ENCODE assay signal across 8 cellular contexts in the genomic region with DNA sequence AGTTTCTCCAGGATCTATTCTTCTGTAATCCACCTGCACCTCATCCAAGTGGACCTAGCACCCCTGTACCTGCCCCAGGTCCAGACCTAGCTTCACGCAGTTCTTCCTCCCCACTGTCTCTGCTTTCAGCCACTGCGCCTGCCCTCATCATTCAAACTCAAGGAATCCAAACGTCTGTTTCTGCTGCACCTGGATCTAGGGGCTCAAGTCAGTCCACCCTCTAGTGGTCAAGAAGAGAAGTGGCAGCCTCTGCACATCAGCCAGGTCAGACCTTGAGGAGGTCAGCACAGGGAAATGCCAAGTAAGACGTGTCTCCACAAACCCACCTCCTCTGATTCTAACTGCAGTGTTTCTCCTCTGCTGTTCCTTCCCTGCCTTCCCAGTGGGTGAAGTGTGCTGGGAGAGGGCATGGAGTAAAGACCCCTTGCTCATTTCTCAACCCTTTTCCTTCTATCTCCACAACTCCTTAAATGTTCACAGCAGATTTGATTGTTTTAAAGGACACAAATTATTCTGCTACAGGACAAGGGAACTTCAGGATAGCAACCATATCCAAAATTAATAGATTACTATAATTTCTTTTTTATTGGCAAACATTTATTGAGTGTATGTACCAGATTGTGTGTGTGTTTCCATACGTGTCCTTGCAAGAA. TPM values are rescaled to one million over a fixed set of nuclear protein-coding genes. Genes with fewer than 3 reads are reported as not detected.
DNase-seq lines count a peak whose midpoint lies in the region; ATAC-seq and TF ChIP-seq lines count a peak whose summit lies in the region.

No MANE protein-coding gene starts in this region.

- H3K4me1 ChIP-seq in MM.1S (ENCODE audit: low read length) (no peaks in the 10 kb centered on the region), SK-N-SH (ENCODE audit: control insufficient read depth in 1 of 2, insufficient read depth in 2 of 2, low read depth in 1 of 2, low read length in 1 of 2) (peaks cover 0 to 7% of the 10 kb centered on the region in 2 experiments; a peak in 2 of 4 replicates), body of pancreas (peaks cover 4% of the 10 kb centered on the region)

- H3K36me3 Mint-ChIP-seq in stimulated activated memory B cell treated with anti-CD40 and anti-IgM and Interleukin-4, amounts not matched to agents 10 μg/mL and 1 μg/mL and 100 μg/mL, for 72 hours: no peaks in the 10 kb centered on the region

- intact Hi-C loops in body of pancreas (cut with DNase I): loop anchor here (10.0 kb wide), 1 partner anchor 223 kb away; no protein-coding TSS in a partner anchor

- H3K4me3 ChIP-seq in AG04450 (ENCODE audit: low read depth, low read length) (no peak overlapping the region), MM.1S (ENCODE audit: low read length) (no peak overlapping the region), SK-N-SH (ENCODE audit: low read depth in 2 of 2, low read length in 1 of 2) (no peak overlapping the region; a peak in 1 of 4 replicates), body of pancreas (no peak overlapping the region)

- no peak overlapping the region for H3K4me3 Mint-ChIP-seq in stimulated activated memory B cell treated with anti-CD40 and anti-IgM and Interleukin-4, amounts not matched to agents 10 μg/mL and 1 μg/mL and 100 μg/mL, for 72 hours

- H3K9ac ChIP-seq in MM.1S (ENCODE audit: low read length) (no peak overlapping the region), SK-N-SH (no peak overlapping the region)

- POLR2A ChIA-PET in AG04450 (lab: Yijun Ruan, JAX): no interaction called here
- POLR2A ChIA-PET in SK-N-SH (lab: Yijun Ruan, JAX): no interaction called here

- peaks cover 50% of the 10 kb centered on the region for H3K27me3 Mint-ChIP-seq in stimulated activated memory B cell treated with anti-CD40 and anti-IgM and Interleukin-4, amounts not matched to agents 10 μg/mL and 1 μg/mL and 100 μg/mL, for 72 hours

- H3K27me3 ChIP-seq in AG04450 (ENCODE audit: control insufficient read depth, insufficient read depth, low read length): no peaks in the 10 kb centered on the region
- H3K27me3 ChIP-seq in MM.1S (replicated peaks; ENCODE audit: insufficient read depth, low read length): no peaks in the 10 kb centered on the region
- H3K27me3 ChIP-seq in SK-N-SH (ENCODE audit: insufficient read depth): no peaks in the 10 kb centered on the region
- no peaks in the 10 kb centered on the region for H3K27me3 ChIP-seq in body of pancreas

- peak; percentile 98 for TF ChIP-seq CTCF in AG04450 (IDR thresholded peaks at IDR 0.05; ENCODE audit: low read depth, low read length)
- TF ChIP-seq CTCF in GM13976 (IDR thresholded peaks at IDR 0.05; ENCODE audit: borderline replicate concordance, control extremely low read depth, extremely low read depth, insufficient read depth, missing control alignments): peak; percentile 95
- peak; percentile 93 for TF ChIP-seq CTCF in MM.1S (IDR thresholded peaks at IDR 0.05; ENCODE audit: low read length)
- TF ChIP-seq CTCF in SK-N-SH (IDR thresholded peaks at IDR 0.05): peak; percentile 89
- TF ChIP-seq CTCF in body of pancreas (IDR thresholded peaks at IDR 0.05): peak; percentile 81 to 90 (median 88)

- peak; percentile 97 for ATAC-seq in HG02588 (IDR thresholded peaks at IDR 0.05; ENCODE audit: unreplicated experiment)
- ATAC-seq in body of pancreas: peak; percentile 80
- ATAC-seq in stimulated activated memory B cell treated with anti-CD40 and anti-IgM and Interleukin-4, amounts not matched to agents 10 μg/mL and 1 μg/mL and 100 μg/mL, for 72 hours: peak; percentile 75

- CTCF ChIA-PET in AG04450 (lab: Charles Lee): interaction anchor here (0.6 to 3.1 kb wide), 38 partner anchors 10 to 352 kb away, joined by 3 to 14 read pairs (median 4); no protein-coding TSS in a partner anchor
- CTCF ChIA-PET in SK-N-SH (lab: Yijun Ruan, JAX): interaction anchor here (0.6 to 3.9 kb wide), 29 partner anchors 8 to 356 kb away, joined by 3 to 24 read pairs (median 4); a partner anchor contains a TSS

- no peak for DNase-seq in AG04450 (ENCODE audit: low read depth, low spot score)
- peak; percentile 68 for DNase-seq in GM13976 (ENCODE audit: low spot score)
- peak; percentile 72 for DNase-seq in MM.1S
- DNase-seq in SK-N-SH: peak; percentile 73
- DNase-seq in body of pancreas: peak; percentile 53 to 64 (median 56)
- DNase-seq in iris pigment epithelial cell (ENCODE audit: low read depth): peak; percentile 59

- H3K9me2 ChIP-seq in MM.1S (replicated peaks; ENCODE audit: insufficient read depth, low read length) (no peaks in the 10 kb centered on the region), SK-N-SH (no peaks in the 10 kb centered on the region)

- H3K36me3 ChIP-seq in MM.1S (replicated peaks; ENCODE audit: insufficient read depth, low read length) (no peaks in the 10 kb centered on the region), SK-N-SH (replicated peaks in 1 of 2; ENCODE audit: control insufficient read depth in 1 of 2, insufficient read depth in 2 of 2, low read length in 1 of 2) (no peaks in the 10 kb centered on the region), body of pancreas (replicated peaks in 1 of 2; ENCODE audit: insufficient read depth in 1 of 2, low read depth in 2 of 2) (no peaks in the 10 kb centered on the region)

- TF ChIP-seq RAD21 in SK-N-SH (IDR thresholded peaks at IDR 0.05; ENCODE audit: low read length): peak; percentile 82

- H2AFZ ChIP-seq in MM.1S (ENCODE audit: low read length) (no peak overlapping the region), SK-N-SH (ENCODE audit: low read depth) (no peak overlapping the region)

- no peaks in the 10 kb centered on the region for H3K4me1 Mint-ChIP-seq in stimulated activated memory B cell treated with anti-CD40 and anti-IgM and Interleukin-4, amounts not matched to agents 10 μg/mL and 1 μg/mL and 100 μg/mL, for 72 hours

- H3F3A ChIP-seq in MM.1S (ENCODE audit: insufficient read depth, low read length) (no peaks in the 10 kb centered on the region), SK-N-SH (replicated peaks; ENCODE audit: insufficient read depth) (no peaks in the 10 kb centered on the region)

- H3K9me3 ChIP-seq in AG04450 (ENCODE audit: control insufficient read depth, insufficient read depth, low read length) (no peaks in the 10 kb centered on the region), MM.1S (replicated peaks; ENCODE audit: insufficient read depth, low read length) (no peaks in the 10 kb centered on the region), SK-N-SH (no peaks in the 10 kb centered on the region), body of pancreas (no peaks in the 10 kb centered on the region)

- no peaks in the 10 kb centered on the region for H3K9me3 Mint-ChIP-seq in stimulated activated memory B cell treated with anti-CD40 and anti-IgM and Interleukin-4, amounts not matched to agents 10 μg/mL and 1 μg/mL and 100 μg/mL, for 72 hours

- H3K4me2 ChIP-seq in MM.1S (ENCODE audit: low read depth, low read length) (no peak overlapping the region), SK-N-SH (no peak overlapping the region)

- H4K20me1 ChIP-seq in MM.1S (ENCODE audit: insufficient read depth, low read length) (no peaks in the 10 kb centered on the region), SK-N-SH (ENCODE audit: insufficient read depth) (no peaks in the 10 kb centered on the region)

- no peak for TF ChIP-seq POLR2A in body of pancreas (IDR thresholded peaks at IDR 0.05)

- no peaks in the 10 kb centered on the region for H3K79me2 ChIP-seq in MM.1S (ENCODE audit: low read length)
- H3K79me2 ChIP-seq in SK-N-SH (ENCODE audit: insufficient read depth): no peaks in the 10 kb centered on the region

- H3K27ac Mint-ChIP-seq in stimulated activated memory B cell treated with anti-CD40 and anti-IgM and Interleukin-4, amounts not matched to agents 10 μg/mL and 1 μg/mL and 100 μg/mL, for 72 hours: no peak overlapping the region

- in situ Hi-C loops in GM13976 (cut with MboI; ENCODE audit: low sequenced_read_pairs, unreplicated experiment): no loop called here

- WGBS in SK-N-SH (ENCODE audit: low lambda C conversion rate): 41% methylated on average over 5 of the region's 5 CpGs
- WGBS in body of pancreas, 2 donors: 20% methylated on average over 5 of the region's 5 CpGs

- TF ChIP-seq EP300 in SK-N-SH (IDR thresholded peaks at IDR 0.05; ENCODE audit: borderline replicate concordance in 1 of 2, low read depth in 1 of 2, low read length in 1 of 2): no peak

- H3K27ac ChIP-seq in AG04450 (ENCODE audit: low read depth, low read length): no peak overlapping the region
- no peak overlapping the region for H3K27ac ChIP-seq in MM.1S (ENCODE audit: low read length)
- H3K27ac ChIP-seq in SK-N-SH (ENCODE audit: low read depth in 2 of 2, low read length in 1 of 2): no peak overlapping the region
- H3K27ac ChIP-seq in body of pancreas: no peak overlapping the region

TF ChIP-seq in SK-N-SH, 30 proteins besides CTCF, POLR2A, EP300 and RAD21:
- TF ChIP-seq, protein P1, sequence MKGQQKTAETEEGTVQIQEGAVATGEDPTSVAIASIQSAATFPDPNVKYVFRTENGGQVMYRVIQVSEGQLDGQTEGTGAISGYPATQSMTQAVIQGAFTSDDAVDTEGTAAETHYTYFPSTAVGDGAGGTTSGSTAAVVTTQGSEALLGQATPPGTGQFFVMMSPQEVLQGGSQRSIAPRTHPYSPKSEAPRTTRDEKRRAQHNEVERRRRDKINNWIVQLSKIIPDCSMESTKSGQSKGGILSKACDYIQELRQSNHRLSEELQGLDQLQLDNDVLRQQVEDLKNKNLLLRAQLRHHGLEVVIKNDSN (IDR thresholded peaks at IDR 0.05; ENCODE audit: borderline replicate concordance, low read depth): no peak
- TF ChIP-seq, protein P2, sequence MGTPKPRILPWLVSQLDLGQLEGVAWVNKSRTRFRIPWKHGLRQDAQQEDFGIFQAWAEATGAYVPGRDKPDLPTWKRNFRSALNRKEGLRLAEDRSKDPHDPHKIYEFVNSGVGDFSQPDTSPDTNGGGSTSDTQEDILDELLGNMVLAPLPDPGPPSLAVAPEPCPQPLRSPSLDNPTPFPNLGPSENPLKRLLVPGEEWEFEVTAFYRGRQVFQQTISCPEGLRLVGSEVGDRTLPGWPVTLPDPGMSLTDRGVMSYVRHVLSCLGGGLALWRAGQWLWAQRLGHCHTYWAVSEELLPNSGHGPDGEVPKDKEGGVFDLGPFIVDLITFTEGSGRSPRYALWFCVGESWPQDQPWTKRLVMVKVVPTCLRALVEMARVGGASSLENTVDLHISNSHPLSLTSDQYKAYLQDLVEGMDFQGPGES (IDR thresholded peaks at IDR 0.05; ENCODE audit: low read depth, low read length): no peak
- TF ChIP-seq SMC3 (IDR thresholded peaks at IDR 0.05; ENCODE audit: low read depth, low read length): peak; percentile 82

RNA-seq across cellular contexts. Expression of a gene that starts 8.7 kb away (rescaled TPM):
- 5.0 and 7.4 TPM in 2 replicates for polyA plus RNA-seq in AG04450 (2011; rRNA removed)
- polyA minus RNA-seq in AG04450 (2011; rRNA and poly(A)+ RNA removed): 38.8 and 50.1 TPM in 2 replicates
- polyA plus RNA-seq in SK-N-SH (2012; rRNA removed): 6.6 and 7.9 TPM in 2 replicates
- polyA plus RNA-seq in SK-N-SH (2012; cell fraction: cytosol; rRNA removed): 3.4 and 5.5 TPM in 2 replicates
- polyA plus RNA-seq in SK-N-SH (2012; cell fraction: nucleus; rRNA removed): 4.3 and 5.7 TPM in 2 replicates
- total RNA-seq in body of pancreas: 10 to 100 TPM in 1 of 2 donors, 1 to 10 TPM in 1; 7.8 to 11.5 TPM
